ENCODE assay signal across 8 cellular contexts in genomic region chr2:12861344-12861942, GRCh38.
A peak's percentile ranks its signal among the peaks of the same experiment; 100 is the strongest.
DNase-seq lines count a peak whose midpoint lies in the region; ATAC-seq lines count a peak whose summit lies in the region.

No MANE protein-coding gene starts in this region.

- H3K27me3 ChIP-seq in aorta (ENCODE audit: control insufficient read depth in 1 of 2, insufficient read depth in 2 of 2, low read length in 1 of 2), result no peaks in the 10 kb centered on the region

- H3K9me3 ChIP-seq in aorta (ENCODE audit: control insufficient read depth, low read length), result no peaks in the 10 kb centered on the region

- POLR2A ChIA-PET in activated CD4-positive, alpha-beta memory T cell treated with anti-CD3 and anti-CD28 coated beads for 36 hours (lab: Charles Lee), result no interaction called here

- 85 to 87% methylated on average over 2 of the region's 2 CpGs for WGBS in aorta, 2 donors

- intact Hi-C loops in left cardiac atrium (cut with DNase I), result no loop called here
- intact Hi-C loops in Right ventricle myocardium inferior (cut with DNase I), result no loop called here
- intact Hi-C loops in activated CD4-positive, alpha-beta memory T cell treated with anti-CD3 and anti-CD28 coated beads for 36 hours (cut with micrococcal nuclease), result no loop called here
- intact Hi-C loops in left ventricle myocardium superior (cut with micrococcal nuclease), result no loop called here
- intact Hi-C loops in aorta (cut with DNase I), result no loop called here

- H3K4me3 ChIP-seq in aorta (ENCODE audit: low read length in 2 of 2), result no peak overlapping the region

- peaks cover 19% of the 10 kb centered on the region for H3K4me1 Mint-ChIP-seq in activated CD4-positive, alpha-beta memory T cell treated with anti-CD3 and anti-CD28 coated beads for 36 hours (ENCODE audit: low read depth)

- DNase-seq in left cardiac atrium (no peak), Right ventricle myocardium inferior (ENCODE audit: missing footprints) (no peak), left ventricle myocardium superior (no peak), aorta (no peak), epidermal melanocyte (ENCODE audit: insufficient read length, low spot score) (no peak), SHP77 treated with DMSO at 0.1 percent for 48 hours (lab: John Stamatoyannopoulos, UW) (no peak)
- DNase-seq in activated CD4-positive, alpha-beta memory T cell treated with anti-CD3 and anti-CD28 coated beads for 36 hours, result peak; percentile 27

- no peak overlapping the region for H3K27ac ChIP-seq in aorta (ENCODE audit: low read depth in 1 of 2, low read length in 2 of 2)

- no peak overlapping the region for H3K27ac Mint-ChIP-seq in activated CD4-positive, alpha-beta memory T cell treated with anti-CD3 and anti-CD28 coated beads for 36 hours

- no peaks in the 10 kb centered on the region for H3K4me1 ChIP-seq in aorta (ENCODE audit: control insufficient read depth in 1 of 2, insufficient read depth in 2 of 2, low read length in 2 of 2)

- peaks cover 20% of the 10 kb centered on the region for H3K36me3 Mint-ChIP-seq in activated CD4-positive, alpha-beta memory T cell treated with anti-CD3 and anti-CD28 coated beads for 36 hours

- ATAC-seq in left cardiac atrium (peak; percentile 27 to 62), Right ventricle myocardium inferior (no peak), left ventricle myocardium superior (peak; percentile 26), aorta (ENCODE audit: low FRiP score) (peak; percentile 54), GM19463 (IDR thresholded peaks at IDR 0.05; ENCODE audit: unreplicated experiment) (no peak)

- no peak overlapping the region for H3K4me3 Mint-ChIP-seq in activated CD4-positive, alpha-beta memory T cell treated with anti-CD3 and anti-CD28 coated beads for 36 hours

- no peaks in the 10 kb centered on the region for H3K36me3 ChIP-seq in aorta (ENCODE audit: control insufficient read depth in 1 of 2, insufficient read depth in 2 of 2, low read length in 1 of 2)

- H3K9me3 Mint-ChIP-seq in activated CD4-positive, alpha-beta memory T cell treated with anti-CD3 and anti-CD28 coated beads for 36 hours, result peaks cover 34% of the 10 kb centered on the region

- H3K27me3 Mint-ChIP-seq in activated CD4-positive, alpha-beta memory T cell treated with anti-CD3 and anti-CD28 coated beads for 36 hours, result no peaks in the 10 kb centered on the region

- CTCF ChIA-PET in activated CD4-positive, alpha-beta memory T cell treated with anti-CD3 and anti-CD28 coated beads for 36 hours (lab: Charles Lee), result no interaction called here

Comparison
In these comparisons a context has a peak if more than half of its experiments do, and no peak if none do; other contexts are left out.
1. ATAC-seq: peak in left cardiac atrium (2 of 2), left ventricle myocardium superior (single experiment) and aorta (single experiment); none in Right ventricle myocardium inferior (single experiment) and GM19463 (single experiment).